Comparison of ENCODE assay signal across 1 cellular context in genomic region chr1:181101581-181102226, GRCh38.
TF ChIP-seq lines count a peak whose summit lies in the region.

No MANE protein-coding gene starts in this region.

TF ChIP-seq in HCT116, 20 proteins besides CTCF, POLR2A, EP300 and RAD21 (continued from another document):
- TF ChIP-seq, protein P1, sequence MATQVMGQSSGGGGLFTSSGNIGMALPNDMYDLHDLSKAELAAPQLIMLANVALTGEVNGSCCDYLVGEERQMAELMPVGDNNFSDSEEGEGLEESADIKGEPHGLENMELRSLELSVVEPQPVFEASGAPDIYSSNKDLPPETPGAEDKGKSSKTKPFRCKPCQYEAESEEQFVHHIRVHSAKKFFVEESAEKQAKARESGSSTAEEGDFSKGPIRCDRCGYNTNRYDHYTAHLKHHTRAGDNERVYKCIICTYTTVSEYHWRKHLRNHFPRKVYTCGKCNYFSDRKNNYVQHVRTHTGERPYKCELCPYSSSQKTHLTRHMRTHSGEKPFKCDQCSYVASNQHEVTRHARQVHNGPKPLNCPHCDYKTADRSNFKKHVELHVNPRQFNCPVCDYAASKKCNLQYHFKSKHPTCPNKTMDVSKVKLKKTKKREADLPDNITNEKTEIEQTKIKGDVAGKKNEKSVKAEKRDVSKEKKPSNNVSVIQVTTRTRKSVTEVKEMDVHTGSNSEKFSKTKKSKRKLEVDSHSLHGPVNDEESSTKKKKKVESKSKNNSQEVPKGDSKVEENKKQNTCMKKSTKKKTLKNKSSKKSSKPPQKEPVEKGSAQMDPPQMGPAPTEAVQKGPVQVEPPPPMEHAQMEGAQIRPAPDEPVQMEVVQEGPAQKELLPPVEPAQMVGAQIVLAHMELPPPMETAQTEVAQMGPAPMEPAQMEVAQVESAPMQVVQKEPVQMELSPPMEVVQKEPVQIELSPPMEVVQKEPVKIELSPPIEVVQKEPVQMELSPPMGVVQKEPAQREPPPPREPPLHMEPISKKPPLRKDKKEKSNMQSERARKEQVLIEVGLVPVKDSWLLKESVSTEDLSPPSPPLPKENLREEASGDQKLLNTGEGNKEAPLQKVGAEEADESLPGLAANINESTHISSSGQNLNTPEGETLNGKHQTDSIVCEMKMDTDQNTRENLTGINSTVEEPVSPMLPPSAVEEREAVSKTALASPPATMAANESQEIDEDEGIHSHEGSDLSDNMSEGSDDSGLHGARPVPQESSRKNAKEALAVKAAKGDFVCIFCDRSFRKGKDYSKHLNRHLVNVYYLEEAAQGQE (IDR thresholded peaks at IDR 0.05; ENCODE audit: low read depth): no peak
- no peak for TF ChIP-seq EZH2 (IDR thresholded peaks at IDR 0.05)
- no peak for TF ChIP-seq SRF (IDR thresholded peaks at IDR 0.05; ENCODE audit: low read depth)
- no peak for TF ChIP-seq ZNF274 (IDR thresholded peaks at IDR 0.05; ENCODE audit: low read depth, low read length)
- TF ChIP-seq ZFX (IDR thresholded peaks at IDR 0.05): no peak
- no peak for TF ChIP-seq EZH2phosphoT487 (IDR thresholded peaks at IDR 0.05; ENCODE audit: borderline replicate concordance)
- no peak for TF ChIP-seq EGR1 (IDR thresholded peaks at IDR 0.05; ENCODE audit: low read depth)
- no peak for TF ChIP-seq POLR2AphosphoS5 (IDR thresholded peaks at IDR 0.05; ENCODE audit: low read depth, low read length)
- TF ChIP-seq CEBPB (IDR thresholded peaks at IDR 0.05; ENCODE audit: low read depth): no peak
